Comparison of ENCODE assay signal across 8 cellular contexts in genomic region chr1:2530501-2531361, GRCh38. TPM values are rescaled to one million over a fixed set of nuclear protein-coding genes. Genes with fewer than 3 reads are reported as not detected.
DNase-seq lines count a peak whose midpoint lies in the region; ATAC-seq, FAIRE-seq and TF ChIP-seq lines count a peak whose summit lies in the region.

No MANE protein-coding gene starts in this region.

- no TSS peak for BruUV-seq in PC-3 (replicated peaks; lab: Mats Ljungman, UMichigan)

- H3K9me2 ChIP-seq in PC-3 (replicated peaks; ENCODE audit: low read length) (no peaks in the 10 kb centered on the region), MM.1S (replicated peaks; ENCODE audit: insufficient read depth, low read length) (no peaks in the 10 kb centered on the region)

- no peak for DNase-seq in activated naive CD4-positive, alpha-beta T cell treated with anti-CD3 and anti-CD28 coated beads, Interleukin-2, amount 10 ng/mL, durations not matched to agents 7 days and 5 days
- no peak for DNase-seq in activated naive CD4-positive, alpha-beta T cell (lab: John Stamatoyannopoulos, UW)
- peak; percentile 62 for DNase-seq in PC-3
- peak in 1 of 3 donors; percentile 79 for DNase-seq in right cardiac atrium
- DNase-seq in thyroid gland: peak; percentile 60 to 61
- no peak for DNase-seq in GM12891 (ENCODE audit: insufficient read length, low spot score)
- no peak for DNase-seq in MM.1S

- intact Hi-C loops in PC-3 (cut with micrococcal nuclease) (no loop called here), right cardiac atrium (cut with DNase I) (no loop called here), thyroid gland (cut with DNase I) (no loop called here)

- ATAC-seq in PC-3 (no peak), right cardiac atrium (no peak), HG03571 (IDR thresholded peaks at IDR 0.05; ENCODE audit: unreplicated experiment) (no peak)

- no peak overlapping the region for H3K27ac Mint-ChIP-seq in activated naive CD4-positive, alpha-beta T cell treated with anti-CD3 and anti-CD28 coated beads, Interleukin-2, amount 10 ng/mL, durations not matched to agents 7 days and 5 days

- H2AFZ ChIP-seq in PC-3 (ENCODE audit: low read length): peak overlapping the region; percentile 74
- H2AFZ ChIP-seq in MM.1S (ENCODE audit: low read length): no peak overlapping the region

- no peaks in the 10 kb centered on the region for H3K9me3 Mint-ChIP-seq in activated naive CD4-positive, alpha-beta T cell treated with anti-CD3 and anti-CD28 coated beads, Interleukin-2, amount 10 ng/mL, durations not matched to agents 7 days and 5 days

- no peaks in the 10 kb centered on the region for H3F3A ChIP-seq in PC-3 (ENCODE audit: low read length, unreplicated experiment)
- H3F3A ChIP-seq in MM.1S (ENCODE audit: insufficient read depth, low read length): no peaks in the 10 kb centered on the region

- H4K20me1 ChIP-seq in PC-3 (ENCODE audit: low read length): peaks cover 2% of the 10 kb centered on the region
- no peaks in the 10 kb centered on the region for H4K20me1 ChIP-seq in MM.1S (ENCODE audit: insufficient read depth, low read length)

- H3K27ac ChIP-seq in PC-3 (ENCODE audit: low read length): no peak overlapping the region
- no peak overlapping the region for H3K27ac ChIP-seq in right cardiac atrium (ENCODE audit: low read length)
- H3K27ac ChIP-seq in thyroid gland: no peak overlapping the region
- no peak overlapping the region for H3K27ac ChIP-seq in MM.1S (ENCODE audit: low read length)

- H3K4me2 ChIP-seq in PC-3 (ENCODE audit: low read length): peak overlapping the region; percentile 71
- H3K4me2 ChIP-seq in MM.1S (ENCODE audit: low read depth, low read length): no peak overlapping the region

- H3K27me3 ChIP-seq in PC-3 (ENCODE audit: low read length) (no peaks in the 10 kb centered on the region), right cardiac atrium (ENCODE audit: control insufficient read depth, insufficient read depth) (no peaks in the 10 kb centered on the region), thyroid gland (no peaks in the 10 kb centered on the region), MM.1S (replicated peaks; ENCODE audit: insufficient read depth, low read length) (peaks cover 83% of the 10 kb centered on the region)

- 16% methylated on average over 31 of the region's 31 CpGs for whole genome bisulfite sequencing in right cardiac atrium
- WGBS in thyroid gland, 2 donors: 5 to 42% methylated on average over 2 to 11 of the region's 31 CpGs

- peaks cover 91% of the 10 kb centered on the region for H3K27me3 Mint-ChIP-seq in activated naive CD4-positive, alpha-beta T cell treated with anti-CD3 and anti-CD28 coated beads, Interleukin-2, amount 10 ng/mL, durations not matched to agents 7 days and 5 days

- POLR2A ChIA-PET in PC-3 (lab: Charles Lee; ENCODE audit: unreplicated experiment): no interaction called here

- TF ChIP-seq POLR2A in thyroid gland (IDR thresholded peaks at IDR 0.05): no peak
- no peak for TF ChIP-seq POLR2A in GM12891 (IDR thresholded peaks at IDR 0.05; ENCODE audit: low read depth, low read length)

- FAIRE-seq in GM12891 (lab: Jason Lieb, UNC): no peak

- H3K4me1 ChIP-seq in PC-3 (ENCODE audit: insufficient read depth, low read length) (peaks cover 52% of the 10 kb centered on the region), right cardiac atrium (ENCODE audit: control insufficient read depth, insufficient read depth, low read length) (peaks cover 6% of the 10 kb centered on the region), thyroid gland (peaks cover 16 to 43% of the 10 kb centered on the region in 2 donors), MM.1S (ENCODE audit: low read length) (peaks cover 5% of the 10 kb centered on the region)

- CTCF ChIA-PET in activated naive CD4-positive, alpha-beta T cell treated with anti-CD3 and anti-CD28 coated beads, Interleukin-2, amount 10 ng/mL, durations not matched to agents 7 days and 5 days (lab: Charles Lee): no interaction called here
- CTCF ChIA-PET in PC-3 (lab: Charles Lee): interaction anchor here (0.6 kb wide), 2 partner anchors 16 to 118 kb away, joined by 5 to 15 read pairs; no protein-coding TSS in a partner anchor

- no peaks in the 10 kb centered on the region for H3K36me3 ChIP-seq in PC-3 (ENCODE audit: low read depth, low read length)
- no peaks in the 10 kb centered on the region for H3K36me3 ChIP-seq in thyroid gland
- no peaks in the 10 kb centered on the region for H3K36me3 ChIP-seq in MM.1S (replicated peaks; ENCODE audit: insufficient read depth, low read length)

- peaks cover 20% of the 10 kb centered on the region for H3K4me1 Mint-ChIP-seq in activated naive CD4-positive, alpha-beta T cell treated with anti-CD3 and anti-CD28 coated beads, Interleukin-2, amount 10 ng/mL, durations not matched to agents 7 days and 5 days

- no peaks in the 10 kb centered on the region for H3K36me3 Mint-ChIP-seq in activated naive CD4-positive, alpha-beta T cell treated with anti-CD3 and anti-CD28 coated beads, Interleukin-2, amount 10 ng/mL, durations not matched to agents 7 days and 5 days

- H3K9ac ChIP-seq in PC-3 (ENCODE audit: low read length) (no peak overlapping the region), MM.1S (ENCODE audit: low read length) (no peak overlapping the region)

- H3K4me3 ChIP-seq in PC-3 (ENCODE audit: low read length) (peak overlapping the region; percentile 54; the same call in 1 of the 2 replicates), right cardiac atrium (ENCODE audit: low read length) (peak overlapping the region; percentile 52), thyroid gland (replicated peaks in 1 of 3) (no peak overlapping the region), MM.1S (ENCODE audit: low read length) (no peak overlapping the region)

- H3K9me3 ChIP-seq in PC-3 (ENCODE audit: low read length) (no peaks in the 10 kb centered on the region), right cardiac atrium (ENCODE audit: control insufficient read depth, low read length) (no peaks in the 10 kb centered on the region), thyroid gland (no peaks in the 10 kb centered on the region), MM.1S (replicated peaks; ENCODE audit: insufficient read depth, low read length) (no peaks in the 10 kb centered on the region)

- H3K4me3 Mint-ChIP-seq in activated naive CD4-positive, alpha-beta T cell treated with anti-CD3 and anti-CD28 coated beads, Interleukin-2, amount 10 ng/mL, durations not matched to agents 7 days and 5 days: peak overlapping the region; percentile 37

- TF ChIP-seq CTCF in PC-3 (conservative IDR thresholded peaks at IDR 0.05; ENCODE audit: low read depth, low read length) (no peak), thyroid gland (IDR thresholded peaks at IDR 0.05) (peak in 1 of 6 experiments; percentile 16), MM.1S (IDR thresholded peaks at IDR 0.05; ENCODE audit: low read length) (no peak)

- H3K79me2 ChIP-seq in PC-3 (ENCODE audit: low read length) (peaks cover 3% of the 10 kb centered on the region), MM.1S (ENCODE audit: low read length) (peaks cover 3% of the 10 kb centered on the region)

TF ChIP-seq in GM12891, 5 proteins besides CTCF, POLR2A, EP300 and RAD21:
- TF ChIP-seq POU2F2 (IDR thresholded peaks at IDR 0.05; ENCODE audit: low read depth, low read length): no peak
- no peak for TF ChIP-seq TAF1 (IDR thresholded peaks at IDR 0.05; ENCODE audit: low read depth, low read length)
- TF ChIP-seq PAX5 (IDR thresholded peaks at IDR 0.05; ENCODE audit: insufficient read depth, low read length, severe bottlenecking): no peak
- TF ChIP-seq SPI1 (IDR thresholded peaks at IDR 0.05; ENCODE audit: low read depth, low read length): no peak
- TF ChIP-seq POLR2AphosphoS5 (IDR thresholded peaks at IDR 0.05; ENCODE audit: low read depth, low read length): no peak

RNA-seq across cellular contexts. Expression of gene HES5, which starts 0.7 kb away (rescaled TPM):
- total RNA-seq in PC-3 (2014; rRNA removed) (0.84 and 1.8 TPM in 2 replicates), right cardiac atrium (1 to 10 TPM in 2 of 4 donors, under 1 TPM in 2; 0.61 to 1.8 (median 1.2) TPM), thyroid gland (not detected)
- 0.52 TPM for polyA plus RNA-seq in right cardiac atrium
- polyA plus RNA-seq in GM12891 (2012; ENCODE audit: low read depth, missing spikeins): not detected

RNA-seq across cellular contexts. Expression of gene PANK4, which starts 4.3 kb away (rescaled TPM):
- 69.4 and 86.9 TPM in 2 replicates for total RNA-seq in PC-3 (2014; rRNA removed)
- 10 to 100 TPM; 35.2 to 51.3 (median 45.1) TPM for total RNA-seq in right cardiac atrium
- polyA plus RNA-seq in right cardiac atrium: 38.7 TPM
- 10 to 100 TPM; 29.3 to 39.9 (median 38.0) TPM for total RNA-seq in thyroid gland
- 12.6 TPM for polyA plus RNA-seq in GM12891 (2012; ENCODE audit: low read depth, missing spikeins)

RNA-seq across cellular contexts. Expression of gene TNFRSF14, which starts 25.4 kb away (rescaled TPM):
- total RNA-seq in PC-3 (2014; rRNA removed) (21.1 and 25.5 TPM in 2 replicates), right cardiac atrium (10 to 100 TPM; 17.6 to 25.5 (median 21.8) TPM), thyroid gland (10 to 100 TPM; 36.3 to 47.5 (median 46.7) TPM)
- 27.6 TPM for polyA plus RNA-seq in right cardiac atrium
- 96.9 TPM for polyA plus RNA-seq in GM12891 (2012; ENCODE audit: low read depth, missing spikeins)

RNA-seq across cellular contexts. Expression of gene PLCH2, which starts 54.6 kb away (rescaled TPM):
- 5.9 and 7.2 TPM in 2 replicates for total RNA-seq in PC-3 (2014; rRNA removed)
- under 1 TPM in 3 of 4 donors, not detected in 1; 0.08 to 0.64 (median 0.09) TPM for total RNA-seq in right cardiac atrium
- 0.16 TPM for polyA plus RNA-seq in right cardiac atrium
- 1 to 10 TPM in 2 of 4 donors, under 1 TPM in 2; 0.29 to 2.2 (median 0.76) TPM for total RNA-seq in thyroid gland
- 0.51 TPM for polyA plus RNA-seq in GM12891 (2012; ENCODE audit: low read depth, missing spikeins)

RNA-seq across cellular contexts. Expression of gene PRXL2B, which starts 55.8 kb away (rescaled TPM):
- total RNA-seq in PC-3 (2014; rRNA removed) (75.0 and 85.0 TPM in 2 replicates), right cardiac atrium (10 to 100 TPM in 2 of 4 donors, 1 to 10 TPM in 2; 8.0 to 11.8 (median 10.4) TPM), thyroid gland (10 to 100 TPM; 14.6 to 24.7 (median 18.0) TPM)
- 9.3 TPM for polyA plus RNA-seq in right cardiac atrium
- 4.8 TPM for polyA plus RNA-seq in GM12891 (2012; ENCODE audit: low read depth, missing spikeins)

Comparison
In these comparisons a context has a peak if more than half of its experiments do, and no peak if none do; other contexts are left out.
1. DNase-seq: peak in PC-3 (single experiment) and thyroid gland (2 of 2); none in activated naive CD4-positive, alpha-beta T cell treated with anti-CD3 and anti-CD28 coated beads, Interleukin-2, amount 10 ng/mL, durations not matched to agents 7 days and 5 days (single experiment), activated naive CD4-positive, alpha-beta T cell (0 of 4), GM12891 (single experiment) and MM.1S (single experiment).
2. H3K4me3 ChIP-seq: peak in PC-3 (single experiment) and right cardiac atrium (single experiment); none in thyroid gland (0 of 3) and MM.1S (single experiment).